1 cellular context compared by ENCODE assay signal in genomic region chr15:31269961-31270575, GRCh38.
TF ChIP-seq lines count a peak whose summit lies in the region.

No MANE protein-coding gene starts in this region.

TF ChIP-seq in K562, 482 proteins besides CTCF, POLR2A, EP300 and RAD21 (continued from another document):
- no peak for TF ChIP-seq ZBTB9 (CRISPR knock-in tag; IDR thresholded peaks at IDR 0.05)
- TF ChIP-seq ATF7 (IDR thresholded peaks at IDR 0.05): no peak
- no peak for TF ChIP-seq NR3C1 (CRISPR knock-in tag; IDR thresholded peaks at IDR 0.05)
- TF ChIP-seq ETV6 (IDR thresholded peaks at IDR 0.05; ENCODE audit: borderline replicate concordance in 1 of 2, low read depth in 2 of 2, low read length in 1 of 2): no peak
- no peak for TF ChIP-seq ETV6 (CRISPR knock-in tag; IDR thresholded peaks at IDR 0.05; ENCODE audit: borderline replicate concordance)
- TF ChIP-seq KDM4B (IDR thresholded peaks at IDR 0.05; ENCODE audit: borderline replicate concordance in 2 of 2, low read depth in 1 of 2): no peak
- TF ChIP-seq SLC30A9 (CRISPR knock-in tag; IDR thresholded peaks at IDR 0.05): no peak
